In the genomic region with DNA sequence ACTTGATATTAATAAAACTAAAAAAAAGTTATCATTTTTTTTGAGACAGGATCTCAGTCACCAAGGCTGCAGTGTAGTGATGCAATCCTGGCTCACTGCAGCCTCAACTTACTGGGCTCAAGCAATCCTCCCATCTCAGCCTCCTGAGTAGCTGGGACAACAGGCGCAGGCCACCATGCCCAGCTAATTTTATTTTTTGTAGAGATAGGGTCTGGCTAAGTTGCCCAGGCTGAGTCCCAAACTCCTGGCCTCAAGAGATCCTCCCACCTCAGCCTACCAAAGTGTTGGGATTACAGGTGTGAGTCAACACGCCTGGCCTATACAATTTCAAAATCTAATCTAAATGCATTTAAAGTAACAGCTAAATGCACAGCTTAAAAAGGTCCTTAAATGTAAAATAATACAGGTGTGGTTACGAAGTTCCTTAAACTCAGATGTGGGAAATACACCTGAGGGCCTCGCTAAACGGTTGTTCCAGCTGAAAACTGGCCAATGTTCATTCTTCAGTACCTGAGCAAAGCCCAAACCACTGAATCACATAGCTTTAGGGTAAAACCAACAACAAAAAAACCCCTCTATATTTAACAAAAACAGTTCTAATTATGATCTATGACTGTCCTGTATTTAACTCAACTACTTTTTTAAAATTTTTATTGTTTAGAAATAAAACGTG, we compare ENCODE assay signal across 27 cellular contexts. TPM values are rescaled to one million over a fixed set of nuclear protein-coding genes. Genes with fewer than 3 reads are reported as not detected.
DNase-seq lines count a peak whose midpoint lies in the region; ATAC-seq, FAIRE-seq and TF ChIP-seq lines count a peak whose summit lies in the region.
"Had no signal": no experiment of that assay in that cellular context is flagged by ENCODE, and none has a peak within 500 bp of the region (broad histone marks: within the 10 kb centered on the region; RNA-seq: fewer than 3 reads in every experiment).

No MANE protein-coding gene starts in this region.

- no CpG with 5 or more reads among the region's 6 CpGs for WGBS in IMR-90 (ENCODE audit: extremely low coverage in 2 of 2, insufficient read length in 1 of 2), 2 experiments
- 80 to 84% methylated on average over 6 of the region's 6 CpGs for WGBS in tibial nerve, 2 donors

- H3K79me1 ChIP-seq in IMR-90 (ENCODE audit: low read depth in 1 of 2, low read length in 2 of 2) = peaks cover 34 to 64% of the 10 kb centered on the region in 2 experiments

- DNase-seq in CD4-positive, CD25-positive, alpha-beta regulatory T cell = no peak
- DNase-seq in IMR-90 (no peak), bronchial epithelial cell (ENCODE audit: low read depth) (peak; percentile 52), keratinocyte (ENCODE audit: low read depth, low spot score) (peak; percentile 32), tibial nerve (ENCODE audit: low spot score in 2 of 2) (no peak), upper lobe of right lung (no peak)
- DNase-seq: C1 segment of cervical spinal cord; Caco-2; CD8-positive, alpha-beta T cell; DMS 273 treated with DMSO at 0.1 percent for 48 hours; DMS79; EL; GDM1; KG1; MM.1S; NCI-H2029; NCI-H446; NCI-H524 treated with DMSO at 0.1 percent for 48 hours; NCI-H774; NK-92 treated with Interleukin-12 subunit alpha and Interleukin-12 subunit beta, amount 100 ng/mL, for 24 hours; PC-3; Right ventricle myocardium superior had no signal

- H3K14ac ChIP-seq in IMR-90 (replicated peaks; ENCODE audit: low read depth, low read length) = no peak overlapping the region

- no peak overlapping the region for H2BK20ac ChIP-seq in IMR-90 (ENCODE audit: low read depth, low read length)

- no peaks in the 10 kb centered on the region for H3K27me3 Mint-ChIP-seq in CD4-positive, CD25-positive, alpha-beta regulatory T cell

- no peaks in the 10 kb centered on the region for H3K9me3 ChIP-seq in CD4-positive, CD25-positive, alpha-beta regulatory T cell (ENCODE audit: control insufficient read depth in 2 of 2, low read length in 2 of 2)
- H3K9me3 ChIP-seq in IMR-90 (ENCODE audit: control insufficient read depth, insufficient read depth, low read length) (no peaks in the 10 kb centered on the region), keratinocyte (ENCODE audit: control insufficient read depth, low read depth, low read length) (no peaks in the 10 kb centered on the region), tibial nerve (no peaks in the 10 kb centered on the region), upper lobe of right lung (no peaks in the 10 kb centered on the region)
- H3K9me3 ChIP-seq: A549, Caco-2, SJSA1 had no signal

- H3K79me2 ChIP-seq in keratinocyte (ENCODE audit: control insufficient read depth, insufficient read depth, low read length) = peaks cover 92% of the 10 kb centered on the region

- BruUV-seq in IMR-90 (replicated peaks; lab: Mats Ljungman, UMichigan) = no TSS peak

- no peak for FAIRE-seq in bronchial epithelial cell (lab: Jason Lieb, UNC)
- FAIRE-seq in keratinocyte (lab: Jason Lieb, UNC) = peak; percentile 5
- FAIRE-seq: A549, GM12878, H54 had no signal

- H3K36me3 ChIP-seq in CD4-positive, CD25-positive, alpha-beta regulatory T cell (ENCODE audit: control insufficient read depth, insufficient read depth, low read length) = peaks cover 54% of the 10 kb centered on the region
- H3K36me3 ChIP-seq in IMR-90 (ENCODE audit: control insufficient read depth, insufficient read depth, low read length) = peaks cover 26% of the 10 kb centered on the region
- H3K36me3 ChIP-seq in bronchial epithelial cell (ENCODE audit: control insufficient read depth, insufficient read depth, low read length) = peaks cover 13% of the 10 kb centered on the region
- H3K36me3 ChIP-seq in keratinocyte (ENCODE audit: control insufficient read depth in 2 of 2, extremely low read depth in 1 of 2, insufficient read depth in 2 of 2, low read length in 2 of 2) = peaks cover 14 to 36% of the 10 kb centered on the region in 2 experiments
- peaks cover 0 to 43% (median 12%) of the 10 kb centered on the region in 3 donors for H3K36me3 ChIP-seq in tibial nerve
- H3K36me3 ChIP-seq in upper lobe of right lung = peaks cover 38% of the 10 kb centered on the region

- TF ChIP-seq RAD21 in IMR-90 (IDR thresholded peaks at IDR 0.05; ENCODE audit: low read length) = no peak

- H2BK15ac ChIP-seq in IMR-90 (ENCODE audit: low read depth, low read length) = no peak overlapping the region

- no peak overlapping the region for H2AK9ac ChIP-seq in IMR-90 (replicated peaks; ENCODE audit: low read depth, low read length, poor library complexity)

- H3K9me3 Mint-ChIP-seq in CD4-positive, CD25-positive, alpha-beta regulatory T cell = no peaks in the 10 kb centered on the region
- H3K9me3 Mint-ChIP-seq: CD8-positive, alpha-beta T cell had no signal

- H3K4me1 Mint-ChIP-seq in CD4-positive, CD25-positive, alpha-beta regulatory T cell = peaks cover 24 to 79% (median 55%) of the 10 kb centered on the region in 4 donors

- H2AFZ ChIP-seq in IMR-90 (replicated peaks; ENCODE audit: low read length, poor library complexity) = no peak overlapping the region
- H2AFZ ChIP-seq in keratinocyte (ENCODE audit: control insufficient read depth, low read length) = no peak overlapping the region

- intact Hi-C loops in IMR-90 (cut with micrococcal nuclease) (no loop called here), upper lobe of right lung (cut with DNase I) (no loop called here)

- 0 out of 2 replicates have a peak, but pooled peaks cover 13% of the 10 kb centered on the region for H3K9me1 ChIP-seq in IMR-90 (ENCODE audit: insufficient read depth, low read length)
- H3K9me1 ChIP-seq in keratinocyte (ENCODE audit: control insufficient read depth, extremely low read depth, insufficient read depth, low read length) = peaks cover 6% of the 10 kb centered on the region

- POLR2A ChIA-PET in IMR-90 (lab: Charles Lee; ENCODE audit: unreplicated experiment) = no interaction called here

- H4K91ac ChIP-seq in IMR-90 (ENCODE audit: insufficient read depth, low read depth, low read length) = no peak overlapping the region

- peak overlapping the region; percentile 39 for H3K4me3 ChIP-seq in CD4-positive, CD25-positive, alpha-beta regulatory T cell (ENCODE audit: low read depth, low read length)
- H3K4me3 ChIP-seq in IMR-90 (ENCODE audit: insufficient read depth, low read depth, low read length) (no peak overlapping the region), bronchial epithelial cell (ENCODE audit: low read depth, low read length) (no peak overlapping the region), keratinocyte (ENCODE audit: control insufficient read depth in 2 of 3, extremely low read depth in 1 of 3, insufficient read depth in 2 of 3, low read depth in 1 of 3, low read length in 3 of 3) (no peak overlapping the region), tibial nerve (no peak overlapping the region), upper lobe of right lung (no peak overlapping the region)
- H3K4me3 ChIP-seq: A549, GM12878, SJSA1 had no signal

- H3K18ac ChIP-seq in IMR-90 (ENCODE audit: low read depth, low read length) = no peak overlapping the region

- no peak overlapping the region for H3K23ac ChIP-seq in IMR-90 (ENCODE audit: low read depth, low read length)

- peaks cover 34% of the 10 kb centered on the region for H3K36me3 Mint-ChIP-seq in CD4-positive, CD25-positive, alpha-beta regulatory T cell

- no peak overlapping the region for H4K8ac ChIP-seq in IMR-90 (ENCODE audit: low read depth in 2 of 2, low read length in 2 of 2)

- H3K4ac ChIP-seq in IMR-90 (ENCODE audit: low read depth, low read length) = no peak overlapping the region

- no peak overlapping the region for H3K27ac Mint-ChIP-seq in CD4-positive, CD25-positive, alpha-beta regulatory T cell

- ATAC-seq in CD4-positive, CD25-positive, alpha-beta regulatory T cell (ENCODE audit: low read depth in 2 of 2) = no peak
- ATAC-seq in IMR-90 (ENCODE audit: low read depth) = no peak
- no peak for ATAC-seq in HG02981 (IDR thresholded peaks at IDR 0.05; ENCODE audit: unreplicated experiment)
- no peak for ATAC-seq in upper lobe of right lung
- ATAC-seq: A549; CD8-positive, alpha-beta T cell; GM12878; PC-3 had no signal

- TF ChIP-seq CTCF in IMR-90 (conservative IDR thresholded peaks at IDR 0.05; ENCODE audit: low read depth, low read length) (no peak), bronchial epithelial cell (IDR thresholded peaks at IDR 0.05; ENCODE audit: insufficient read depth, low read length, severe bottlenecking) (no peak), keratinocyte (optimal IDR thresholded peaks at IDR 0.05 in 1 of 3, IDR thresholded peaks at IDR 0.05 in 1 of 3, conservative IDR thresholded peaks at IDR 0.05 in 1 of 3; ENCODE audit: extremely low read depth in 1 of 3, insufficient read depth in 2 of 3, low read length in 3 of 3) (no peak), tibial nerve (IDR thresholded peaks at IDR 0.05) (no peak), upper lobe of right lung (IDR thresholded peaks at IDR 0.05) (no peak)

- no peak overlapping the region for H2BK5ac ChIP-seq in IMR-90 (ENCODE audit: low read depth, low read length, poor library complexity, severe bottlenecking)

- dilution Hi-C loops in IMR-90 (cut with HindIII; ENCODE audit: low sequenced_read_pairs, unreplicated experiment) = no loop called here
- dilution Hi-C loops in keratinocyte (cut with MboI; ENCODE audit: extremely low pct_ligation_motif_present, low sequenced_read_pairs) = no loop called here

- H3K9ac ChIP-seq in IMR-90 (ENCODE audit: low read depth, low read length) (no peak overlapping the region), keratinocyte (ENCODE audit: control insufficient read depth, extremely low read depth, insufficient read depth, low read length) (peak overlapping the region; percentile 15)

- CTCF ChIA-PET in IMR-90 (lab: Yijun Ruan, JAX) = interaction anchor here (0.5 kb wide), 1 partner anchor 25 kb away, joined by 3 read pairs; no protein-coding TSS in a partner anchor

- no peak overlapping the region for H2AK5ac ChIP-seq in IMR-90 (ENCODE audit: low read depth, low read length)

- TF ChIP-seq EP300 in tibial nerve (IDR thresholded peaks at IDR 0.05) = no peak

- no peak overlapping the region for H3K27ac ChIP-seq in CD4-positive, CD25-positive, alpha-beta regulatory T cell (ENCODE audit: insufficient read depth, low read length, poor library complexity, severe bottlenecking)
- H3K27ac ChIP-seq in IMR-90 (ENCODE audit: insufficient read depth, low read length) (no peak overlapping the region), keratinocyte (ENCODE audit: control insufficient read depth, insufficient read depth, low read length) (peak overlapping the region; percentile 31), tibial nerve (no peak overlapping the region), upper lobe of right lung (no peak overlapping the region)
- H3K27ac ChIP-seq: A549, SJSA1 had no signal

- H4K20me1 ChIP-seq in IMR-90 (ENCODE audit: insufficient read depth, low read length) (peaks cover 80% of the 10 kb centered on the region), keratinocyte (ENCODE audit: control insufficient read depth, extremely low read depth, insufficient read depth, low read length) (peaks cover 25% of the 10 kb centered on the region)

- H3K4me3 Mint-ChIP-seq in CD4-positive, CD25-positive, alpha-beta regulatory T cell = no peak overlapping the region
- H3K4me3 Mint-ChIP-seq: CD8-positive, alpha-beta T cell had no signal

- no peak overlapping the region for H2BK120ac ChIP-seq in IMR-90 (ENCODE audit: low read depth, low read length)

- TF ChIP-seq POLR2A in IMR-90 (IDR thresholded peaks at IDR 0.05; ENCODE audit: low read depth, low read length) (no peak), tibial nerve (IDR thresholded peaks at IDR 0.05) (no peak)

- peaks cover 65% of the 10 kb centered on the region for H3K4me1 ChIP-seq in CD4-positive, CD25-positive, alpha-beta regulatory T cell (ENCODE audit: control insufficient read depth, insufficient read depth, low read length, poor library complexity, severe bottlenecking)
- H3K4me1 ChIP-seq in IMR-90 (ENCODE audit: control insufficient read depth, insufficient read depth, low read length) (no peaks in the 10 kb centered on the region), keratinocyte (ENCODE audit: control insufficient read depth, extremely low read depth, insufficient read depth, low read length) (peaks cover 33% of the 10 kb centered on the region), tibial nerve (peaks cover 0 to 26% (median 2%) of the 10 kb centered on the region in 4 donors), upper lobe of right lung (peaks cover 12% of the 10 kb centered on the region)
- H3K4me1 ChIP-seq: A549, Caco-2, SJSA1 had no signal

- no peak overlapping the region for H4K5ac ChIP-seq in IMR-90 (ENCODE audit: low read depth, low read length)

- no peaks in the 10 kb centered on the region for H3K27me3 ChIP-seq in CD4-positive, CD25-positive, alpha-beta regulatory T cell (ENCODE audit: control insufficient read depth, insufficient read depth, low read length)
- H3K27me3 ChIP-seq in IMR-90 (ENCODE audit: control insufficient read depth, insufficient read depth, low read length) (no peaks in the 10 kb centered on the region), bronchial epithelial cell (ENCODE audit: control insufficient read depth, insufficient read depth, low read length) (no peaks in the 10 kb centered on the region), keratinocyte (ENCODE audit: control insufficient read depth, extremely low read depth, insufficient read depth, low read length) (no peaks in the 10 kb centered on the region), tibial nerve (no peaks in the 10 kb centered on the region), upper lobe of right lung (no peaks in the 10 kb centered on the region)
- H3K27me3 ChIP-seq: SJSA1 had no signal

- in situ Hi-C loops in IMR-90 (cut with MboI; ENCODE audit: low sequenced_read_pairs) = no loop called here

- H3K56ac ChIP-seq in IMR-90 (ENCODE audit: extremely low read depth, insufficient read depth, low read length) = no peak overlapping the region

- H3K4me2 ChIP-seq in IMR-90 (ENCODE audit: low read depth, low read length) = no peak overlapping the region
- H3K4me2 ChIP-seq in keratinocyte (ENCODE audit: control insufficient read depth, extremely low read depth, insufficient read depth, low read depth, low read length) = peak overlapping the region; percentile 30
- H3K4me2 ChIP-seq: A549 had no signal

RNA-seq across cellular contexts. Expression of a gene that starts 11.8 kb away (rescaled TPM):
- total RNA-seq in CD4-positive, CD25-positive, alpha-beta regulatory T cell = 351 TPM
- polyA plus RNA-seq in CD4-positive, CD25-positive, alpha-beta regulatory T cell = 100 to 1,000 TPM; 210 to 266 (median 227) TPM
- 71.5 and 80.8 TPM in 2 replicates for total RNA-seq in IMR-90 (2012; rRNA removed)
- 57.3 and 80.7 TPM in 2 replicates for polyA plus RNA-seq in IMR-90 (2012; rRNA removed)
- polyA plus RNA-seq in IMR-90 (2012; cell fraction: cytosol; rRNA removed) = 50.3 and 75.4 TPM in 2 replicates
- polyA plus RNA-seq in IMR-90 (2012; cell fraction: nucleus; rRNA removed; ENCODE audit: low replicate concordance) = 71.1 and 101 TPM in 2 replicates
- 101 and 179 TPM in 2 replicates for total RNA-seq in bronchial epithelial cell
- 92.2 to 136 TPM (median 108 TPM) in 3 replicates for polyA plus RNA-seq in keratinocyte
- polyA plus RNA-seq in keratinocyte (2011; ENCODE audit: low read depth) = 384 TPM
- 104 and 177 TPM in 2 replicates for polyA plus RNA-seq in keratinocyte (2011; cell fraction: cytosol; rRNA removed)
- 146 and 160 TPM in 2 replicates for polyA plus RNA-seq in keratinocyte (2011; cell fraction: nucleus; rRNA removed)
- polyA plus RNA-seq in keratinocyte (2012; ENCODE audit: low replicate concordance) = 80.7 and 121 TPM in 2 replicates
- polyA minus RNA-seq in keratinocyte = 56.5 to 117 TPM (median 69.2 TPM) in 3 replicates
- 68.1 TPM for polyA minus RNA-seq in keratinocyte (2011; cell fraction: cytosol; rRNA and poly(A)+ RNA removed)
- 46.6 and 92.2 TPM in 2 replicates for polyA minus RNA-seq in keratinocyte (2011; cell fraction: nucleus; rRNA and poly(A)+ RNA removed)
- total RNA-seq in tibial nerve = 100 to 1,000 TPM in 2 of 4 donors, 10 to 100 TPM in 2; 94.3 to 129 (median 111) TPM
- total RNA-seq in upper lobe of right lung = 92.7 TPM

RNA-seq across cellular contexts. Expression of a gene that starts 51.1 kb away (rescaled TPM):
- 1.3 TPM for total RNA-seq in CD4-positive, CD25-positive, alpha-beta regulatory T cell
- polyA plus RNA-seq in CD4-positive, CD25-positive, alpha-beta regulatory T cell = 1 to 10 TPM; 1.1 to 3.4 (median 1.4) TPM
- 3.8 and 4.4 TPM in 2 replicates for total RNA-seq in IMR-90 (2012; rRNA removed)
- 89.0 and 154 TPM in 2 replicates for polyA plus RNA-seq in IMR-90 (2012; rRNA removed)
- polyA plus RNA-seq in IMR-90 (2012; cell fraction: cytosol; rRNA removed) = 190 and 339 TPM in 2 replicates
- 56.3 and 191 TPM in 2 replicates for polyA plus RNA-seq in IMR-90 (2012; cell fraction: nucleus; rRNA removed; ENCODE audit: low replicate concordance)
- total RNA-seq in bronchial epithelial cell = 5.0 and 11.9 TPM in 2 replicates
- 24.3 to 36.0 TPM (median 27.3 TPM) in 3 replicates for polyA plus RNA-seq in keratinocyte
- 52.2 TPM for polyA plus RNA-seq in keratinocyte (2011; ENCODE audit: low read depth)
- polyA plus RNA-seq in keratinocyte (2011; cell fraction: cytosol; rRNA removed) = 35.3 and 141 TPM in 2 replicates
- polyA plus RNA-seq in keratinocyte (2011; cell fraction: nucleus; rRNA removed) = 15.6 and 36.1 TPM in 2 replicates
- 80.5 and 153 TPM in 2 replicates for polyA plus RNA-seq in keratinocyte (2012; ENCODE audit: low replicate concordance)
- polyA minus RNA-seq in keratinocyte = 2.6 to 28.4 TPM (median 4.5 TPM) in 3 replicates
- 91.1 TPM for polyA minus RNA-seq in keratinocyte (2011; cell fraction: cytosol; rRNA and poly(A)+ RNA removed)
- 12.3 and 12.4 TPM in 2 replicates for polyA minus RNA-seq in keratinocyte (2011; cell fraction: nucleus; rRNA and poly(A)+ RNA removed)
- 1 to 10 TPM; 3.3 to 6.1 (median 5.1) TPM for total RNA-seq in tibial nerve
- 15.5 TPM for total RNA-seq in upper lobe of right lung

Comparison
In these comparisons a context has a peak if more than half of its experiments do, and no peak if none do; other contexts are left out.
1. DNase-seq: peak in bronchial epithelial cell (single experiment) and keratinocyte (single experiment); none in CD4-positive, CD25-positive, alpha-beta regulatory T cell (0 of 3), IMR-90 (single experiment), tibial nerve (0 of 2) and upper lobe of right lung (single experiment).